7 cellular contexts compared by ENCODE assay signal in genomic region chr10:44965651-44966097, GRCh38. TPM values are rescaled to one million over a fixed set of nuclear protein-coding genes. Genes with fewer than 3 reads are reported as not detected.
DNase-seq lines count a peak whose midpoint lies in the region; ATAC-seq and TF ChIP-seq lines count a peak whose summit lies in the region.

No MANE protein-coding gene starts in this region.

- DNase-seq in Right ventricle myocardium superior: no peak
- DNase-seq in left colon: no peak
- DNase-seq in DMS114 treated with DMSO at 0.1 percent for 48 hours (lab: John Stamatoyannopoulos, UW; ENCODE audit: unreplicated experiment): no peak
- DNase-seq in progenitor cell of endocrine pancreas (ENCODE audit: low spot score, unreplicated experiment): no peak

- no peak overlapping the region for H3K4me3 Mint-ChIP-seq in progenitor cell of endocrine pancreas (ENCODE audit: low read depth)

- H3K27me3 Mint-ChIP-seq in progenitor cell of endocrine pancreas: no peaks in the 10 kb centered on the region

- H3K27ac Mint-ChIP-seq in progenitor cell of endocrine pancreas: no peak overlapping the region

- H3K9me3 ChIP-seq in subcutaneous abdominal adipose tissue (ENCODE audit: control insufficient read depth in 5 of 5, low read length in 5 of 5): peaks cover 0 to 2% (median 0%) of the 10 kb centered on the region in 5 donors

- H3K4me1 Mint-ChIP-seq in progenitor cell of endocrine pancreas (ENCODE audit: low read depth): peaks cover 44% of the 10 kb centered on the region

- H3K9me3 Mint-ChIP-seq in progenitor cell of endocrine pancreas (ENCODE audit: low read depth): no peaks in the 10 kb centered on the region

- H3K4me3 ChIP-seq in subcutaneous abdominal adipose tissue (ENCODE audit: low read depth in 1 of 5, low read length in 5 of 5): no peak overlapping the region

- H3K36me3 ChIP-seq in subcutaneous abdominal adipose tissue (ENCODE audit: control insufficient read depth in 5 of 5, insufficient read depth in 5 of 5, low read length in 5 of 5): peaks cover 0 to 20% (median 9%) of the 10 kb centered on the region in 5 donors

- no peaks in the 10 kb centered on the region for H3K27me3 ChIP-seq in subcutaneous abdominal adipose tissue (ENCODE audit: control insufficient read depth in 5 of 5, insufficient read depth in 4 of 5, low read length in 5 of 5)

- H3K27ac ChIP-seq in subcutaneous abdominal adipose tissue (ENCODE audit: low read depth, low read length): peak overlapping the region; percentile 13

- peak; percentile 42 for ATAC-seq in GM19463 (IDR thresholded peaks at IDR 0.05; ENCODE audit: unreplicated experiment)
- ATAC-seq in HG03354 (IDR thresholded peaks at IDR 0.05; ENCODE audit: poor library complexity, severe bottlenecking, unreplicated experiment): peak; percentile 44
- peak; percentile 23 for ATAC-seq in Right ventricle myocardium superior (ENCODE audit: poor library complexity)
- ATAC-seq in left colon: no peak

- peaks cover 5% of the 10 kb centered on the region for H3K36me3 Mint-ChIP-seq in progenitor cell of endocrine pancreas (ENCODE audit: insufficient read depth)

- intact Hi-C loops in Right ventricle myocardium superior (cut with DNase I) (no loop called here), left colon (cut with DNase I, micrococcal nuclease) (no loop called here)

- peaks cover 28 to 96% (median 95%) of the 10 kb centered on the region in 5 donors for H3K4me1 ChIP-seq in subcutaneous abdominal adipose tissue (ENCODE audit: control insufficient read depth in 5 of 5, insufficient read depth in 5 of 5, low read length in 5 of 5)

- TF ChIP-seq CTCF in progenitor cell of endocrine pancreas (IDR thresholded peaks at IDR 0.05; ENCODE audit: unreplicated experiment): no peak

- no peak overlapping the region for H3K9ac ChIP-seq in subcutaneous abdominal adipose tissue (ENCODE audit: low read length in 5 of 5)

RNA-seq across cellular contexts. Expression of gene RASSF4, which starts 6.1 kb away (rescaled TPM):
- total RNA-seq in Right ventricle myocardium superior (87.5 TPM), left colon (10 to 100 TPM; 29.4 to 44.7 TPM), progenitor cell of endocrine pancreas (21.2 and 23.0 TPM in 2 replicates)

RNA-seq across cellular contexts. Expression of gene DEPP1, which starts 12.9 kb away (rescaled TPM):
- total RNA-seq in Right ventricle myocardium superior (35.1 TPM), left colon (10 to 100 TPM; 13.4 to 17.1 TPM), progenitor cell of endocrine pancreas (13.9 and 16.6 TPM in 2 replicates)

RNA-seq across cellular contexts. Expression of gene ZNF22, which starts 35.0 kb away (rescaled TPM):
- total RNA-seq in Right ventricle myocardium superior (11.4 TPM), left colon (10 to 100 TPM in 1 of 2 donors, 1 to 10 TPM in 1; 9.8 to 15.7 TPM), progenitor cell of endocrine pancreas (44.1 and 46.0 TPM in 2 replicates)

RNA-seq across cellular contexts. Expression of gene TMEM72, which starts 54.5 kb away (rescaled TPM):
- total RNA-seq in Right ventricle myocardium superior: not detected
- 10 to 100 TPM; 25.0 to 33.1 TPM for total RNA-seq in left colon
- 0.93 and 1.5 TPM in 2 replicates for total RNA-seq in progenitor cell of endocrine pancreas
